20 cellular contexts compared by ENCODE assay signal in genomic region chr11:80163011-80163410, GRCh38.
DNase-seq lines count a peak whose midpoint lies in the region; ATAC-seq, FAIRE-seq and TF ChIP-seq lines count a peak whose summit lies in the region.
"Had no signal": no experiment of that assay in that cellular context is flagged by ENCODE, and none has a peak within 500 bp of the region (broad histone marks: within the 10 kb centered on the region; RNA-seq: fewer than 3 reads in every experiment).

No MANE protein-coding gene starts in this region.

- no peak for TF ChIP-seq POLR2A in HepG2 (IDR thresholded peaks at IDR 0.05; ENCODE audit: insufficient read depth in 1 of 2, low read depth in 2 of 2, low read length in 2 of 2)

- no peak for TF ChIP-seq EP300 in HepG2 (IDR thresholded peaks at IDR 0.05; ENCODE audit: low read depth in 2 of 2, low read length in 2 of 2)
- TF ChIP-seq EP300 in HepG2 (CRISPR knock-in tag; IDR thresholded peaks at IDR 0.05; ENCODE audit: borderline replicate concordance): no peak

- H2AFZ ChIP-seq in HepG2 (ENCODE audit: low read length): no peak overlapping the region

- CTCF ChIA-PET in HepG2 (lab: Yijun Ruan, JAX; ENCODE audit: low intra/inter-chr PET ratio, low total read pairs): no interaction called here

- H3K36me3 Mint-ChIP-seq in stimulated activated effector memory CD8-positive, alpha-beta T cell treated with anti-CD3 and anti-CD28 coated beads, Interleukin-12 subunit alpha, Interleukin-12 subunit beta, amount 100 ng/mL, for 72 hours: no peaks in the 10 kb centered on the region
- H3K36me3 Mint-ChIP-seq: CD4-positive, alpha-beta memory T cell had no signal

- H3K36me3 ChIP-seq in HepG2 (replicated peaks in 1 of 2; ENCODE audit: control insufficient read depth in 1 of 2, insufficient read depth in 2 of 2, low read length in 2 of 2): no peaks in the 10 kb centered on the region
- H3K36me3 ChIP-seq: spleen had no signal

- H3K4me1 Mint-ChIP-seq in stimulated activated effector memory CD8-positive, alpha-beta T cell treated with anti-CD3 and anti-CD28 coated beads, Interleukin-12 subunit alpha, Interleukin-12 subunit beta, amount 100 ng/mL, for 72 hours: no peaks in the 10 kb centered on the region
- H3K4me1 Mint-ChIP-seq: CD4-positive, alpha-beta memory T cell; central memory CD8-positive, alpha-beta T cell; T-helper 17 cell had no signal

- no peak overlapping the region for H3K27ac Mint-ChIP-seq in stimulated activated effector memory CD8-positive, alpha-beta T cell treated with anti-CD3 and anti-CD28 coated beads, Interleukin-12 subunit alpha, Interleukin-12 subunit beta, amount 100 ng/mL, for 72 hours
- H3K27ac Mint-ChIP-seq: activated naive CD4-positive, alpha-beta T cell treated with anti-CD3 and anti-CD28 coated beads for 36 hours; CD4-positive, alpha-beta memory T cell; T-helper 17 cell had no signal

- in situ Hi-C loops in HepG2 (cut with HindIII; ENCODE audit: extremely low pct_ligation_motif_present, low pct_unique_long_range_greater_than_20kb): loop anchor here (25.0 kb wide), 1 partner anchor 451 kb away; no protein-coding TSS in a partner anchor

- H3K27ac ChIP-seq in HepG2 (ENCODE audit: extremely low read length, insufficient read depth, low read length): no peak overlapping the region
- H3K27ac ChIP-seq: spleen had no signal

- H3K4me3 Mint-ChIP-seq in stimulated activated effector memory CD8-positive, alpha-beta T cell treated with anti-CD3 and anti-CD28 coated beads, Interleukin-12 subunit alpha, Interleukin-12 subunit beta, amount 100 ng/mL, for 72 hours: no peak overlapping the region
- H3K4me3 Mint-ChIP-seq: activated naive CD4-positive, alpha-beta T cell treated with anti-CD3 and anti-CD28 coated beads for 36 hours; CD4-positive, alpha-beta memory T cell; central memory CD8-positive, alpha-beta T cell; T-helper 17 cell had no signal

- FAIRE-seq in HepG2 (lab: Jason Lieb, UNC): no peak
- FAIRE-seq: G401.6, kidney had no signal

- no TSS peak for BruUV-seq in HepG2 (replicated peaks; lab: Mats Ljungman, UMichigan)

- 16% methylated on average over 3 of the region's 3 CpGs for WGBS in HepG2 (ENCODE audit: low lambda C conversion rate)

- TF ChIP-seq RAD21 in HepG2 (CRISPR knock-in tag; IDR thresholded peaks at IDR 0.05): no peak

- no peak overlapping the region for H3K4me3 ChIP-seq in HepG2 (replicated peaks in 1 of 3; ENCODE audit: insufficient read depth in 1 of 3, low read depth in 2 of 3, low read length in 3 of 3)
- H3K4me3 ChIP-seq: spleen had no signal

- POLR2A ChIA-PET in HepG2 (lab: Yijun Ruan, JAX): no interaction called here

- no peaks in the 10 kb centered on the region for H3K79me2 ChIP-seq in HepG2 (ENCODE audit: insufficient read depth, low read length)

- no peaks in the 10 kb centered on the region for H4K20me1 ChIP-seq in HepG2 (ENCODE audit: insufficient read depth, low read length)

- intact Hi-C loops in HepG2 (cut with micrococcal nuclease; ENCODE audit: unreplicated experiment): no loop called here

- DNase-seq in A172 (ENCODE audit: low spot score) (peak; percentile 93), HS-27A (ENCODE audit: low read depth) (peak; percentile 73), astrocyte of the hippocampus (ENCODE audit: low read depth, low spot score) (peak; percentile 92), kidney tubule cell (ENCODE audit: low spot score) (peak; percentile 75), NCI-H2107 (lab: John Stamatoyannopoulos, UW) (no peak), HepG2 (ENCODE audit: low spot score) (no peak)
- no peak for DNase-seq in stimulated activated effector memory CD8-positive, alpha-beta T cell treated with anti-CD3 and anti-CD28 coated beads, Interleukin-12 subunit alpha, Interleukin-12 subunit beta, amount 100 ng/mL, for 72 hours (ENCODE audit: low spot score in 2 of 2)
- DNase-seq: 8988T; activated CD4-positive, alpha-beta T cell treated with anti-CD3 and anti-CD28 coated beads for 1 hour; activated naive CD4-positive, alpha-beta T cell treated with anti-CD3 and anti-CD28 coated beads for 36 hours; CD4-positive, alpha-beta memory T cell; kidney; NCI-H2081; NCI-H774; RPMI8226; spleen; T-helper 17 cell had no signal

- H3K4me2 ChIP-seq in HepG2 (ENCODE audit: low read depth, low read length): no peak overlapping the region

- no peak for TF ChIP-seq CTCF in HepG2 (CRISPR knock-in tag; IDR thresholded peaks at IDR 0.05)

- H3K9me3 Mint-ChIP-seq in stimulated activated effector memory CD8-positive, alpha-beta T cell treated with anti-CD3 and anti-CD28 coated beads, Interleukin-12 subunit alpha, Interleukin-12 subunit beta, amount 100 ng/mL, for 72 hours: peaks cover 13% of the 10 kb centered on the region

- H3K4me1 ChIP-seq in HepG2 (ENCODE audit: insufficient read depth, low read length): no peaks in the 10 kb centered on the region
- H3K4me1 ChIP-seq: spleen had no signal

- H3K9me3 ChIP-seq in HepG2 (ENCODE audit: low read length): no peaks in the 10 kb centered on the region
- H3K9me3 ChIP-seq: spleen had no signal

- no peaks in the 10 kb centered on the region for H3K27me3 ChIP-seq in HepG2 (ENCODE audit: control insufficient read depth in 1 of 2, insufficient read depth in 2 of 2, low read length in 2 of 2)
- H3K27me3 ChIP-seq: spleen had no signal

- no peak for ATAC-seq in stimulated activated effector memory CD8-positive, alpha-beta T cell treated with anti-CD3 and anti-CD28 coated beads, Interleukin-12 subunit alpha, Interleukin-12 subunit beta, amount 100 ng/mL, for 72 hours
- ATAC-seq in GM21360 (IDR thresholded peaks at IDR 0.05; ENCODE audit: unreplicated experiment) (no peak), HepG2 (no peak)
- ATAC-seq: T-helper 17 cell had no signal

- H3K9ac ChIP-seq in HepG2 (ENCODE audit: insufficient read depth, low read depth, low read length): no peak overlapping the region

TF ChIP-seq in HepG2, 621 proteins besides CTCF, POLR2A, EP300 and RAD21:
- TF ChIP-seq ZNF329 (CRISPR knock-in tag; IDR thresholded peaks at IDR 0.05; ENCODE audit: low read depth): no peak

Comparison
In these comparisons a context has a peak if more than half of its experiments do, and no peak if none do; other contexts are left out.
1. DNase-seq: peak in A172 (single experiment), HS-27A (single experiment), astrocyte of the hippocampus (single experiment) and kidney tubule cell (single experiment); none in stimulated activated effector memory CD8-positive, alpha-beta T cell treated with anti-CD3 and anti-CD28 coated beads, Interleukin-12 subunit alpha, Interleukin-12 subunit beta, amount 100 ng/mL, for 72 hours (0 of 2), NCI-H2107 (single experiment) and HepG2 (single experiment).